ENCODE assay signal across 6 cellular contexts in genomic region chr5:510521-510920, GRCh38.
"Had no signal": no experiment of that assay in that cellular context is flagged by ENCODE, and none has a peak within 500 bp of the region (broad histone marks: within the 10 kb centered on the region; RNA-seq: fewer than 3 reads in every experiment).

No MANE protein-coding gene starts in this region.

- H2AFZ ChIP-seq: GM23338 had no signal

- DNase-seq: H9, HCEC 1CT, HFFc6, KBM-7 had no signal

- H3K4me2 ChIP-seq: GM23338 had no signal

- H3K4me3 ChIP-seq: GM23338 had no signal

- H3K27ac ChIP-seq: HL-60 had no signal
